ENCODE assay signal across 9 cellular contexts in the genomic region with DNA sequence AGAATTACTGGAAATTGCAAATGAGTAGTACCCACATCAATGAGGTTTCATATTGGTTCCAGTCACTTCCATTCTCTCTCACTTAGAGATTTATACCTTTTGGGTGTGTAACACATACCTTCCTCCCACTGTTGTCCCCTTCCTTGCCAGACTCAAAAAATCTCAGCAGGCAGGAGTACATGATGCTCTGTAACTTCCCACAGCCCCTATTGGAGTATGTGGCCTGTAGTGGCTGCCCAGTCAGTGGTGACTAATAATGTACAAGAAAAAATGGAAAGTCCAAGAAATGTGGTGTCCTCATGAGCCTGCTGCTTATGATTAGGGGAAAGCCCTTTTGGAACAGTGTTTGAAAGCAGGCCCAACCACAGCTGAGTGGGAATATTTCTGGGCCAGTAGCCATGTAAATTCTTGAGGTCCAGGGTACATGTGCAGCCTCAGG.
A peak's percentile ranks its signal among the peaks of the same experiment; 100 is the strongest.
DNase-seq lines count a peak whose midpoint lies in the region; ATAC-seq and TF ChIP-seq lines count a peak whose summit lies in the region.
"Had no signal": no experiment of that assay in that cellular context is flagged by ENCODE, and none has a peak within 500 bp of the region (broad histone marks: within the 10 kb centered on the region; RNA-seq: fewer than 3 reads in every experiment).

No MANE protein-coding gene starts in this region.

- TF ChIP-seq POLR2A in spleen (IDR thresholded peaks at IDR 0.05), result no peak

- peaks cover 18% of the 10 kb centered on the region for H3K36me3 Mint-ChIP-seq in activated naive CD8-positive, alpha-beta T cell treated with anti-CD3 and anti-CD28 coated beads, Interleukin-2, amount 10 ng/mL, durations not matched to agents 7 days and 5 days

- peak overlapping the region; percentile 28 for H3K27ac Mint-ChIP-seq in activated naive CD8-positive, alpha-beta T cell treated with anti-CD3 and anti-CD28 coated beads, Interleukin-2, amount 10 ng/mL, durations not matched to agents 7 days and 5 days

- H3K27me3 ChIP-seq in kidney epithelial cell (ENCODE audit: control insufficient read depth, insufficient read depth, low read length) (no peaks in the 10 kb centered on the region), spleen (replicated peaks in 1 of 7) (no peaks in the 10 kb centered on the region)

- H3K27me3 Mint-ChIP-seq in activated naive CD8-positive, alpha-beta T cell treated with anti-CD3 and anti-CD28 coated beads, Interleukin-2, amount 10 ng/mL, durations not matched to agents 7 days and 5 days, result no peaks in the 10 kb centered on the region

- peaks cover 1% of the 10 kb centered on the region for H3K36me3 ChIP-seq in kidney epithelial cell (ENCODE audit: control insufficient read depth, insufficient read depth, low read length)
- peaks cover 0 to 60% (median 0%) of the 10 kb centered on the region in 6 donors for H3K36me3 ChIP-seq in spleen

- POLR2A ChIA-PET in activated naive CD8-positive, alpha-beta T cell treated with anti-CD3 and anti-CD28 coated beads, Interleukin-2, amount 10 ng/mL, durations not matched to agents 7 days and 5 days (lab: Charles Lee), result no interaction called here

- TF ChIP-seq CTCF in kidney epithelial cell (IDR thresholded peaks at IDR 0.05; ENCODE audit: insufficient read depth, low read length, poor library complexity, severe bottlenecking) (no peak), spleen (IDR thresholded peaks at IDR 0.05 in 8 of 11, conservative IDR thresholded peaks at IDR 0.05 in 3 of 11) (no peak)

- peaks cover 0 to 6% (median 0%) of the 10 kb centered on the region in 8 donors for H3K9me3 ChIP-seq in spleen

- intact Hi-C loops in spleen (cut with DNase I; ENCODE audit: low total_unique reads), result no loop called here

- ATAC-seq in activated naive CD8-positive, alpha-beta T cell treated with anti-CD3 and anti-CD28 coated beads, Interleukin-2, amount 10 ng/mL, durations not matched to agents 7 days and 5 days (ENCODE audit: low read depth), result peak; percentile 18
- ATAC-seq in GM21360 (IDR thresholded peaks at IDR 0.05; ENCODE audit: unreplicated experiment), result no peak

- no peaks in the 10 kb centered on the region for H3K9me3 Mint-ChIP-seq in activated naive CD8-positive, alpha-beta T cell treated with anti-CD3 and anti-CD28 coated beads, Interleukin-2, amount 10 ng/mL, durations not matched to agents 7 days and 5 days

- no peak overlapping the region for H3K4me3 ChIP-seq in kidney epithelial cell (ENCODE audit: low read depth, low read length)
- H3K4me3 ChIP-seq in spleen, result no peak overlapping the region

- H3K27ac ChIP-seq in spleen, result no peak overlapping the region

- H3K4me1 Mint-ChIP-seq in activated naive CD8-positive, alpha-beta T cell treated with anti-CD3 and anti-CD28 coated beads, Interleukin-2, amount 10 ng/mL, durations not matched to agents 7 days and 5 days, result peaks cover 26% of the 10 kb centered on the region

- H3K4me1 ChIP-seq in spleen, result no peaks in the 10 kb centered on the region

- peak; percentile 74 for DNase-seq in A172 (ENCODE audit: low spot score)
- peak; percentile 93 for DNase-seq in GM04504 (ENCODE audit: low read depth)
- DNase-seq in activated naive CD8-positive, alpha-beta T cell treated with anti-CD3 and anti-CD28 coated beads, Interleukin-2, amount 10 ng/mL, durations not matched to agents 7 days and 5 days, result no peak
- peak; percentile 41 for DNase-seq in kidney epithelial cell (ENCODE audit: low read depth)
- DNase-seq in NCI-H2081 treated with DMSO at 0.1 percent for 48 hours (lab: John Stamatoyannopoulos, UW), result no peak
- DNase-seq in spleen, result no peak
- no peak for DNase-seq in KBM-7
- DNase-seq: DMS 273 treated with DMSO at 0.1 percent for 48 hours had no signal

- H3K4me3 Mint-ChIP-seq in activated naive CD8-positive, alpha-beta T cell treated with anti-CD3 and anti-CD28 coated beads, Interleukin-2, amount 10 ng/mL, durations not matched to agents 7 days and 5 days, result no peak overlapping the region

- in situ Hi-C loops in KBM-7 (cut with MboI; ENCODE audit: low pct_unique_long_range_greater_than_20kb, low sequenced_read_pairs), result no loop called here

Comparison
In these comparisons a context has a peak if more than half of its experiments do, and no peak if none do; other contexts are left out.
1. DNase-seq: peak in A172 (single experiment), GM04504 (single experiment) and kidney epithelial cell (single experiment); none in activated naive CD8-positive, alpha-beta T cell treated with anti-CD3 and anti-CD28 coated beads, Interleukin-2, amount 10 ng/mL, durations not matched to agents 7 days and 5 days (single experiment), NCI-H2081 treated with DMSO at 0.1 percent for 48 hours (single experiment), spleen (single experiment) and KBM-7 (single experiment).